ENCODE assay signal across 1 cellular context in genomic region chr6:109672204-109672603, GRCh38.
TF ChIP-seq lines count a peak whose summit lies in the region.

No MANE protein-coding gene starts in this region.

TF ChIP-seq in WTC11, 78 proteins besides CTCF, POLR2A, EP300 and RAD21:
- TF ChIP-seq PREB (CRISPR knock-in tag; IDR thresholded peaks at IDR 0.05; ENCODE audit: borderline replicate concordance) (no peak), ZNF416 (CRISPR knock-in tag; IDR thresholded peaks at IDR 0.05) (no peak), ZNF317 (CRISPR knock-in tag; IDR thresholded peaks at IDR 0.05; ENCODE audit: borderline replicate concordance, low read depth) (no peak), ZNF121 (CRISPR knock-in tag; IDR thresholded peaks at IDR 0.05) (no peak), ESRRA (CRISPR knock-in tag; IDR thresholded peaks at IDR 0.05; ENCODE audit: borderline replicate concordance) (no peak), ATF2 (CRISPR knock-in tag; IDR thresholded peaks at IDR 0.05; ENCODE audit: borderline replicate concordance, low read depth) (no peak), TEAD1 (CRISPR knock-in tag; IDR thresholded peaks at IDR 0.05) (no peak), ATF6 (CRISPR knock-in tag; IDR thresholded peaks at IDR 0.05) (no peak), GTF2I (CRISPR knock-in tag; conservative IDR thresholded peaks at IDR 0.05) (no peak), NFE2L1 (CRISPR knock-in tag; IDR thresholded peaks at IDR 0.05) (no peak), NFYB (CRISPR knock-in tag; conservative IDR thresholded peaks at IDR 0.05; ENCODE audit: low read depth) (no peak), TEAD4 (CRISPR knock-in tag; IDR thresholded peaks at IDR 0.05) (no peak), ARID4B (CRISPR knock-in tag; IDR thresholded peaks at IDR 0.05; ENCODE audit: borderline replicate concordance) (no peak), ATF3 (CRISPR knock-in tag; conservative IDR thresholded peaks at IDR 0.05) (no peak), JUN (CRISPR knock-in tag; IDR thresholded peaks at IDR 0.05) (no peak)
- TF ChIP-seq, protein P1, sequence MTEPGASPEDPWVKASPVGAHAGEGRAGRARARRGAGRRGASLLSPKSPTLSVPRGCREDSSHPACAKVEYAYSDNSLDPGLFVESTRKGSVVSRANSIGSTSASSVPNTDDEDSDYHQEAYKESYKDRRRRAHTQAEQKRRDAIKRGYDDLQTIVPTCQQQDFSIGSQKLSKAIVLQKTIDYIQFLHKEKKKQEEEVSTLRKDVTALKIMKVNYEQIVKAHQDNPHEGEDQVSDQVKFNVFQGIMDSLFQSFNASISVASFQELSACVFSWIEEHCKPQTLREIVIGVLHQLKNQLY (CRISPR knock-in tag; IDR thresholded peaks at IDR 0.05): no peak
- TF ChIP-seq, protein P2, sequence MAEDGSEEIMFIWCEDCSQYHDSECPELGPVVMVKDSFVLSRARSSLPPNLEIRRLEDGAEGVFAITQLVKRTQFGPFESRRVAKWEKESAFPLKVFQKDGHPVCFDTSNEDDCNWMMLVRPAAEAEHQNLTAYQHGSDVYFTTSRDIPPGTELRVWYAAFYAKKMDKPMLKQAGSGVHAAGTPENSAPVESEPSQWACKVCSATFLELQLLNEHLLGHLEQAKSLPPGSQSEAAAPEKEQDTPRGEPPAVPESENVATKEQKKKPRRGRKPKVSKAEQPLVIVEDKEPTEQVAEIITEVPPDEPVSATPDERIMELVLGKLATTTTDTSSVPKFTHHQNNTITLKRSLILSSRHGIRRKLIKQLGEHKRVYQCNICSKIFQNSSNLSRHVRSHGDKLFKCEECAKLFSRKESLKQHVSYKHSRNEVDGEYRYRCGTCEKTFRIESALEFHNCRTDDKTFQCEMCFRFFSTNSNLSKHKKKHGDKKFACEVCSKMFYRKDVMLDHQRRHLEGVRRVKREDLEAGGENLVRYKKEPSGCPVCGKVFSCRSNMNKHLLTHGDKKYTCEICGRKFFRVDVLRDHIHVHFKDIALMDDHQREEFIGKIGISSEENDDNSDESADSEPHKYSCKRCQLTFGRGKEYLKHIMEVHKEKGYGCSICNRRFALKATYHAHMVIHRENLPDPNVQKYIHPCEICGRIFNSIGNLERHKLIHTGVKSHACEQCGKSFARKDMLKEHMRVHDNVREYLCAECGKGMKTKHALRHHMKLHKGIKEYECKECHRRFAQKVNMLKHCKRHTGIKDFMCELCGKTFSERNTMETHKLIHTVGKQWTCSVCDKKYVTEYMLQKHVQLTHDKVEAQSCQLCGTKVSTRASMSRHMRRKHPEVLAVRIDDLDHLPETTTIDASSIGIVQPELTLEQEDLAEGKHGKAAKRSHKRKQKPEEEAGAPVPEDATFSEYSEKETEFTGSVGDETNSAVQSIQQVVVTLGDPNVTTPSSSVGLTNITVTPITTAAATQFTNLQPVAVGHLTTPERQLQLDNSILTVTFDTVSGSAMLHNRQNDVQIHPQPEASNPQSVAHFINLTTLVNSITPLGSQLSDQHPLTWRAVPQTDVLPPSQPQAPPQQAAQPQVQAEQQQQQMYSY (CRISPR knock-in tag; IDR thresholded peaks at IDR 0.05): no peak
- TF ChIP-seq, protein P3, sequence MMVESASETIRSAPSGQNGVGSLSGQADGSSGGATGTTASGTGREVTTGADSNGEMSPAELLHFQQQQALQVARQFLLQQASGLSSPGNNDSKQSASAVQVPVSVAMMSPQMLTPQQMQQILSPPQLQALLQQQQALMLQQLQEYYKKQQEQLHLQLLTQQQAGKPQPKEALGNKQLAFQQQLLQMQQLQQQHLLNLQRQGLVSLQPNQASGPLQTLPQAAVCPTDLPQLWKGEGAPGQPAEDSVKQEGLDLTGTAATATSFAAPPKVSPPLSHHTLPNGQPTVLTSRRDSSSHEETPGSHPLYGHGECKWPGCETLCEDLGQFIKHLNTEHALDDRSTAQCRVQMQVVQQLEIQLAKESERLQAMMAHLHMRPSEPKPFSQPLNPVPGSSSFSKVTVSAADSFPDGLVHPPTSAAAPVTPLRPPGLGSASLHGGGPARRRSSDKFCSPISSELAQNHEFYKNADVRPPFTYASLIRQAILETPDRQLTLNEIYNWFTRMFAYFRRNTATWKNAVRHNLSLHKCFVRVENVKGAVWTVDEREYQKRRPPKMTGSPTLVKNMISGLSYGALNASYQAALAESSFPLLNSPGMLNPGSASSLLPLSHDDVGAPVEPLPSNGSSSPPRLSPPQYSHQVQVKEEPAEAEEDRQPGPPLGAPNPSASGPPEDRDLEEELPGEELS (CRISPR knock-in tag; IDR thresholded peaks at IDR 0.05): no peak
